Comparison of ENCODE assay signal across 22 cellular contexts in the genomic region with DNA sequence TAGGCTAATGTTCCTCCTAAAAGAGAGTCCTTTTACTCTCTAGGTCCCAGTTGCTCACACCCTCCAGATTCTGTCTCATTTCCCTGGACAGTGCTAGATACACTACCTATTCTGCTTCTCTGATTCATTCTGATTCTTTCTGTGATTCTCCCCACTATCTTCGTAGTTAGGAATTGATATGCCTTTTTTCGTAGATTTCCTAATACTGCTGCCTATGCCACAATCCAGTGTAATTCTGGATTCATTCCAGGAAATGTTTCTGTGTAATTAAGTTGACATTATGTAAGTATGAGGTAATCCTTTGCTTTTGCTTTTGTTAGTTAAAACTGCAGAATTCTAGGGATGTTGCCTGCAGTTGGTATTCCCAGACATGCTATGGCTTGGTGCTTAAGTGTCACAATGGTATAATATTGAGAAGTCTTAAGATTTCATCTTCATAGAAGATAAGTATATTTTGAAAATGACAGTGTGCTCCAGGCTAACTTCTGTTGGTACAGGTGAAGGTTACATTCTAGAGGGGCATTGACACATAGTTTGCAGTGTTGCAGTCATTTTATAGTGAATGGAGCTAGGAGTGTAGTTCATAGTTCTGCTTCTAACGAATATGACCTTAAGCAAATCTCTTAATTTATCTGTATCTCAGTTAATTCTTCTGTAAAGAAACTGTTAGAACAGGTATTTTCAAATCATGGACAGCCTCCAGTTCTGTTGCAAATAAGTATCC. TPM values are rescaled to one million over a fixed set of nuclear protein-coding genes. Genes with fewer than 3 reads are reported as not detected.
DNase-seq lines count a peak whose midpoint lies in the region; ATAC-seq and TF ChIP-seq lines count a peak whose summit lies in the region.
"Had no signal": no experiment of that assay in that cellular context is flagged by ENCODE, and none has a peak within 500 bp of the region (broad histone marks: within the 10 kb centered on the region; RNA-seq: fewer than 3 reads in every experiment).

No MANE protein-coding gene starts in this region.

- H3K4me2 ChIP-seq in SK-N-SH (no peak overlapping the region), mammary epithelial cell (ENCODE audit: insufficient read depth, low read depth, low read length) (peak overlapping the region; percentile 10)

- no peak for TF ChIP-seq RAD21 in SK-N-SH (IDR thresholded peaks at IDR 0.05; ENCODE audit: low read length)

- H3K27me3 ChIP-seq in SK-N-SH (ENCODE audit: insufficient read depth) (no peaks in the 10 kb centered on the region), mammary epithelial cell (ENCODE audit: insufficient read depth, low read length) (no peaks in the 10 kb centered on the region)
- H3K27me3 ChIP-seq: cardiac muscle cell, upper lobe of right lung had no signal

- TF ChIP-seq EP300 in SK-N-SH (IDR thresholded peaks at IDR 0.05; ENCODE audit: borderline replicate concordance in 1 of 2, low read depth in 1 of 2, low read length in 1 of 2) = no peak

- no peaks in the 10 kb centered on the region for H3K9me2 ChIP-seq in SK-N-SH

- H3K9ac ChIP-seq in SK-N-SH (no peak overlapping the region), mammary epithelial cell (ENCODE audit: insufficient read depth, low read length) (no peak overlapping the region)

- H3K79me2 ChIP-seq in SK-N-SH (ENCODE audit: insufficient read depth) (no peaks in the 10 kb centered on the region), mammary epithelial cell (ENCODE audit: insufficient read depth, low read length) (no peaks in the 10 kb centered on the region)

- dilution Hi-C loops in mammary epithelial cell (cut with HindIII; ENCODE audit: low sequenced_read_pairs) = no loop called here

- no peak overlapping the region for H2AFZ ChIP-seq in SK-N-SH (ENCODE audit: low read depth)
- no peak overlapping the region for H2AFZ ChIP-seq in mammary epithelial cell (ENCODE audit: low read depth, low read length)

- H3K36me3 ChIP-seq in SK-N-SH (replicated peaks in 1 of 2; ENCODE audit: control insufficient read depth in 1 of 2, insufficient read depth in 2 of 2, low read length in 1 of 2) = peaks cover 12 to 37% of the 10 kb centered on the region in 2 experiments
- peaks cover 5% of the 10 kb centered on the region for H3K36me3 ChIP-seq in mammary epithelial cell (ENCODE audit: insufficient read depth, low read length)
- H3K36me3 ChIP-seq: cardiac muscle cell had no signal

- H3K9me3 ChIP-seq in SK-N-SH (no peaks in the 10 kb centered on the region), mammary epithelial cell (replicated peaks; ENCODE audit: insufficient read depth, low read length) (no peaks in the 10 kb centered on the region)
- H3K9me3 ChIP-seq: upper lobe of right lung had no signal

- intact Hi-C loops in mammary epithelial cell (cut with micrococcal nuclease) = no loop called here
- intact Hi-C loops in left ventricle myocardium superior (cut with micrococcal nuclease) = loop anchor here (10.0 kb wide), 1 partner anchor 93 kb away; a partner anchor contains a TSS
- intact Hi-C loops in sciatic nerve (cut with DNase I) = no loop called here

- in situ Hi-C loops in mammary epithelial cell (cut with MboI; ENCODE audit: low sequenced_read_pairs in 2 of 2) = no loop called here

- CTCF ChIA-PET in SK-N-SH (lab: Yijun Ruan, JAX) = no interaction called here
- CTCF ChIA-PET in mammary epithelial cell (lab: Charles Lee; ENCODE audit: low non-redundant PET) = no interaction called here

- no peak overlapping the region for H3K27ac ChIP-seq in SK-N-SH (ENCODE audit: low read depth in 2 of 2, low read length in 1 of 2)
- H3K27ac ChIP-seq in mammary epithelial cell (ENCODE audit: insufficient read depth, low read depth, low read length) = no peak overlapping the region
- H3K27ac ChIP-seq: 22Rv1, cardiac muscle cell, upper lobe of right lung had no signal

- H3K4me3 ChIP-seq in SK-N-SH (ENCODE audit: low read depth in 2 of 2, low read length in 1 of 2) (no peak overlapping the region), mammary epithelial cell (replicated peaks in 1 of 3; ENCODE audit: insufficient read depth in 1 of 3, low read depth in 2 of 3, low read length in 3 of 3) (no peak overlapping the region)
- H3K4me3 ChIP-seq: cardiac muscle cell, upper lobe of right lung had no signal

- no peak for DNase-seq in SK-N-SH
- peak; percentile 40 for DNase-seq in mammary epithelial cell
- no peak for DNase-seq in left ventricle myocardium superior
- DNase-seq in sciatic nerve (ENCODE audit: low spot score) = no peak
- DNase-seq in stimulated activated CD4-positive, alpha-beta T cell treated with anti-CD3 and anti-CD28 coated beads, Interleukin-12 subunit alpha, Interleukin-12 subunit beta, amount 100 ng/mL, for 4 hours = no peak
- DNase-seq in effector CD8-positive, alpha-beta T cell (lab: John Stamatoyannopoulos, UW) = no peak
- DNase-seq: activated CD4-positive, alpha-beta T cell treated with anti-CD3 and anti-CD28 coated beads, Interleukin-2, amount 10 ng/mL, durations not matched to agents 24 days and 14 days; activated naive CD4-positive, alpha-beta T cell treated with anti-CD3 and anti-CD28 coated beads, Interleukin-2, amount 10 ng/mL, durations not matched to agents 7 days and 5 days; activated T-cell treated with anti-CD3 and anti-CD28 coated beads for 4 hours; CD4-positive, alpha-beta T cell; DMS79; effector memory CD4-positive, alpha-beta T cell; HCEC 1CT; Kasumi-1; mesendoderm; NCI-H1417; nephron progenitor cell; upper lobe of right lung had no signal

- no peaks in the 10 kb centered on the region for H3F3A ChIP-seq in SK-N-SH (replicated peaks; ENCODE audit: insufficient read depth)

- no peaks in the 10 kb centered on the region for H4K20me1 ChIP-seq in SK-N-SH (ENCODE audit: insufficient read depth)
- H4K20me1 ChIP-seq in mammary epithelial cell (ENCODE audit: insufficient read depth, low read length) = no peaks in the 10 kb centered on the region

- WGBS in SK-N-SH (ENCODE audit: low lambda C conversion rate) = 71% methylated on average over 3 of the region's 3 CpGs
- WGBS in mammary epithelial cell (ENCODE audit: low coverage, missing lambda C conversion rate) = 43% methylated on average over 3 of the region's 3 CpGs

- peaks cover 0 to 6% of the 10 kb centered on the region in 2 experiments; a peak in 2 of 4 replicates for H3K4me1 ChIP-seq in SK-N-SH (ENCODE audit: control insufficient read depth in 1 of 2, insufficient read depth in 2 of 2, low read depth in 1 of 2, low read length in 1 of 2)
- H3K4me1 ChIP-seq in mammary epithelial cell (ENCODE audit: insufficient read depth, low read length) = peaks cover 23% of the 10 kb centered on the region

- no peak; the same call in 2 of the 3 replicates for ATAC-seq in SK-N-SH treated with all-trans-retinoic acid at 6 μM for 48 hours
- peak; percentile 53 for ATAC-seq in left ventricle myocardium superior
- peak; percentile 38 for ATAC-seq in sciatic nerve
- ATAC-seq in HG03039 (IDR thresholded peaks at IDR 0.05; ENCODE audit: unreplicated experiment) = no peak
- ATAC-seq: upper lobe of right lung had no signal

- no peak for TF ChIP-seq CTCF in SK-N-SH (IDR thresholded peaks at IDR 0.05)
- TF ChIP-seq CTCF in mammary epithelial cell (conservative IDR thresholded peaks at IDR 0.05 in 1 of 2, IDR thresholded peaks at IDR 0.05 in 1 of 2; ENCODE audit: extremely low read depth in 1 of 2, insufficient read depth in 1 of 2, low read depth in 1 of 2, low read length in 2 of 2) = no peak

- BruUV-seq in mammary epithelial cell (replicated peaks; lab: Mats Ljungman, UMichigan) = no TSS peak

- POLR2A ChIA-PET in SK-N-SH (lab: Yijun Ruan, JAX) = no interaction called here

TF ChIP-seq in SK-N-SH treated with all-trans-retinoic acid at 6 μM for 48 hours, 23 proteins besides CTCF, POLR2A, EP300 and RAD21:
- TF ChIP-seq ISL1 (CRISPR knock-in tag; IDR thresholded peaks at IDR 0.05) (peak; percentile 29; the same call in 1 of the 2 replicates), ZC3H10 (CRISPR knock-in tag; IDR thresholded peaks at IDR 0.05) (no peak)
- TF ChIP-seq, protein P1, sequence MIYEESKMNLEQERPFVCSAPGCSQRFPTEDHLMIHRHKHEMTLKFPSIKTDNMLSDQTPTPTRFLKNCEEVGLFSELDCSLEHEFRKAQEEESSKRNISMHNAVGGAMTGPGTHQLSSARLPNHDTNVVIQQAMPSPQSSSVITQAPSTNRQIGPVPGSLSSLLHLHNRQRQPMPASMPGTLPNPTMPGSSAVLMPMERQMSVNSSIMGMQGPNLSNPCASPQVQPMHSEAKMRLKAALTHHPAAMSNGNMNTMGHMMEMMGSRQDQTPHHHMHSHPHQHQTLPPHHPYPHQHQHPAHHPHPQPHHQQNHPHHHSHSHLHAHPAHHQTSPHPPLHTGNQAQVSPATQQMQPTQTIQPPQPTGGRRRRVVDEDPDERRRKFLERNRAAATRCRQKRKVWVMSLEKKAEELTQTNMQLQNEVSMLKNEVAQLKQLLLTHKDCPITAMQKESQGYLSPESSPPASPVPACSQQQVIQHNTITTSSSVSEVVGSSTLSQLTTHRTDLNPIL (CRISPR knock-in tag; IDR thresholded peaks at IDR 0.05; ENCODE audit: low read depth) = peak; percentile 71
TF ChIP-seq in SK-N-SH treated with all-trans-retinoic acid at 6 μM for 48 hours: peak in this region for 2.

TF ChIP-seq in SK-N-SH, 30 proteins besides CTCF, POLR2A, EP300 and RAD21 (continues in another document):
- TF ChIP-seq, protein P2, sequence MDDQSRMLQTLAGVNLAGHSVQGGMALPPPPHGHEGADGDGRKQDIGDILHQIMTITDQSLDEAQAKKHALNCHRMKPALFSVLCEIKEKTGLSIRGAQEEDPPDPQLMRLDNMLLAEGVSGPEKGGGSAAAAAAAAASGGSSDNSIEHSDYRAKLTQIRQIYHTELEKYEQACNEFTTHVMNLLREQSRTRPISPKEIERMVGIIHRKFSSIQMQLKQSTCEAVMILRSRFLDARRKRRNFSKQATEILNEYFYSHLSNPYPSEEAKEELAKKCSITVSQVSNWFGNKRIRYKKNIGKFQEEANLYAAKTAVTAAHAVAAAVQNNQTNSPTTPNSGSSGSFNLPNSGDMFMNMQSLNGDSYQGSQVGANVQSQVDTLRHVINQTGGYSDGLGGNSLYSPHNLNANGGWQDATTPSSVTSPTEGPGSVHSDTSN (IDR thresholded peaks at IDR 0.05) = no peak
- TF ChIP-seq TAF1 (IDR thresholded peaks at IDR 0.05; ENCODE audit: borderline replicate concordance, low read depth, low read length) (no peak), EZH2phosphoT487 (IDR thresholded peaks at IDR 0.05; ENCODE audit: borderline replicate concordance, low read depth) (no peak)
- TF ChIP-seq, protein P3, sequence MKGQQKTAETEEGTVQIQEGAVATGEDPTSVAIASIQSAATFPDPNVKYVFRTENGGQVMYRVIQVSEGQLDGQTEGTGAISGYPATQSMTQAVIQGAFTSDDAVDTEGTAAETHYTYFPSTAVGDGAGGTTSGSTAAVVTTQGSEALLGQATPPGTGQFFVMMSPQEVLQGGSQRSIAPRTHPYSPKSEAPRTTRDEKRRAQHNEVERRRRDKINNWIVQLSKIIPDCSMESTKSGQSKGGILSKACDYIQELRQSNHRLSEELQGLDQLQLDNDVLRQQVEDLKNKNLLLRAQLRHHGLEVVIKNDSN (IDR thresholded peaks at IDR 0.05; ENCODE audit: borderline replicate concordance, low read depth) = no peak

RNA-seq across cellular contexts. Expression of a gene that starts 54.3 kb away (rescaled TPM):
- polyA plus RNA-seq in SK-N-SH (2012; rRNA removed) (12.9 and 20.3 TPM in 2 replicates), mammary epithelial cell (20.5 TPM)
- polyA plus RNA-seq in SK-N-SH (2012; cell fraction: cytosol; rRNA removed) = 16.4 and 17.9 TPM in 2 replicates
- 15.1 and 29.1 TPM in 2 replicates for polyA plus RNA-seq in SK-N-SH (2012; cell fraction: nucleus; rRNA removed)
- total RNA-seq in mammary epithelial cell (10 to 100 TPM; 33.3 to 42.4 TPM), left ventricle myocardium superior (11.1 TPM), sciatic nerve (36.0 TPM)
- 9.9 TPM for polyA minus RNA-seq in mammary epithelial cell

Comparison
In these comparisons a context has a peak if more than half of its experiments do, and no peak if none do; other contexts are left out.
1. ATAC-seq: peak in left ventricle myocardium superior (single experiment) and sciatic nerve (single experiment); none in SK-N-SH treated with all-trans-retinoic acid at 6 μM for 48 hours (single experiment) and HG03039 (single experiment).